Comparison of ENCODE assay signal across 8 cellular contexts in genomic region chr1:117366281-117366981, GRCh38. TPM values are rescaled to one million over a fixed set of nuclear protein-coding genes. Genes with fewer than 3 reads are reported as not detected.
A peak's percentile ranks its signal among the peaks of the same experiment; 100 is the strongest.
DNase-seq lines count a peak whose midpoint lies in the region; ATAC-seq, FAIRE-seq and TF ChIP-seq lines count a peak whose summit lies in the region.

No MANE protein-coding gene starts in this region.

- FAIRE-seq in D721Med (lab: Jason Lieb, UNC), result no peak
- FAIRE-seq in HTR-8/SVneo (lab: Jason Lieb, UNC), result no peak

- peak; percentile 46 for DNase-seq in D721Med (ENCODE audit: insufficient read length, low spot score)
- DNase-seq in HTR-8/SVneo (ENCODE audit: insufficient read length, low spot score), result peak; percentile 65
- peak; percentile 82 for DNase-seq in RPMI8226
- peak; percentile 81 for DNase-seq in activated gamma-delta T cell treated with Interleukin-2 at 50 U/mL for 16 hours
- DNase-seq in foreskin fibroblast, result peak; percentile 76 to 93
- peak; percentile 92 for DNase-seq in neural progenitor cell (ENCODE audit: low spot score)
- DNase-seq in stomach, result peak; percentile 92

- H3K9ac ChIP-seq in neural progenitor cell, result peak overlapping the region; percentile 74

- H3F3A ChIP-seq in neural progenitor cell (ENCODE audit: low read depth), result peaks cover 22% of the 10 kb centered on the region

- H3K36me3 Mint-ChIP-seq in neural progenitor cell, result no peaks in the 10 kb centered on the region

- H3K4me1 ChIP-seq in neural progenitor cell (peaks cover 36% of the 10 kb centered on the region), stomach (peaks cover 15 to 66% (median 39%) of the 10 kb centered on the region in 4 donors)

- peaks cover 55% of the 10 kb centered on the region for H3K79me2 ChIP-seq in neural progenitor cell (ENCODE audit: low read depth)

- peak overlapping the region; percentile 99 for H3K4me2 ChIP-seq in neural progenitor cell

- peaks cover 43% of the 10 kb centered on the region for H3K4me1 Mint-ChIP-seq in neural progenitor cell

- intact Hi-C loops in stomach (cut with DNase I; ENCODE audit: low total_unique reads), result no loop called here

- H2AFZ ChIP-seq in neural progenitor cell (replicated peaks), result peak overlapping the region; percentile 43

- H3K36me3 ChIP-seq in neural progenitor cell (no peaks in the 10 kb centered on the region), stomach (no peaks in the 10 kb centered on the region)

- H3K27ac Mint-ChIP-seq in neural progenitor cell, result peak overlapping the region; percentile 99

- peak overlapping the region; percentile 97 for H3K4me3 Mint-ChIP-seq in neural progenitor cell

- 0 to 1% (median 0%) methylated on average over 17 to 63 of the region's 63 CpGs for WGBS in stomach, 5 donors

- H3K9me3 ChIP-seq in neural progenitor cell (ENCODE audit: low read depth), result no peaks in the 10 kb centered on the region
- no peaks in the 10 kb centered on the region for H3K9me3 ChIP-seq in stomach

- peaks cover 2% of the 10 kb centered on the region for H3K27me3 Mint-ChIP-seq in neural progenitor cell (ENCODE audit: insufficient read depth, low read depth)

- peak in 1 of 4 donors; percentile 38 for TF ChIP-seq POLR2A in stomach (IDR thresholded peaks at IDR 0.05)

- no peaks in the 10 kb centered on the region for H3K9me3 Mint-ChIP-seq in neural progenitor cell

- no peaks in the 10 kb centered on the region for H3K27me3 ChIP-seq in neural progenitor cell
- H3K27me3 ChIP-seq in stomach, result no peaks in the 10 kb centered on the region

- H4K20me1 ChIP-seq in neural progenitor cell (ENCODE audit: low read depth), result peaks cover 25% of the 10 kb centered on the region

- TF ChIP-seq EP300 in stomach (IDR thresholded peaks at IDR 0.05), result no peak

- H3K27ac ChIP-seq in neural progenitor cell, result peak overlapping the region; percentile 93
- peak overlapping the region; percentile 97 to 100 (median 98) for H3K27ac ChIP-seq in stomach

- H3K4me3 ChIP-seq in foreskin fibroblast (ENCODE audit: low read depth in 1 of 2, low read length in 2 of 2) (peak overlapping the region; percentile 65 to 76), neural progenitor cell (peak overlapping the region; percentile 73), stomach (peak overlapping the region; percentile 85 to 91 (median 86))

- ATAC-seq in GM21360 (IDR thresholded peaks at IDR 0.05; ENCODE audit: unreplicated experiment), result peak; percentile 34

- TF ChIP-seq CTCF in D721Med (IDR thresholded peaks at IDR 0.05; ENCODE audit: insufficient read depth, missing control alignments) (no peak), foreskin fibroblast (IDR thresholded peaks at IDR 0.05; ENCODE audit: low read depth, low read length) (no peak), neural progenitor cell (IDR thresholded peaks at IDR 0.05) (peak; percentile 11), stomach (IDR thresholded peaks at IDR 0.05) (no peak)

RNA-seq across cellular contexts. Expression of gene MAN1A2, which starts 0.8 kb away (rescaled TPM):
- total RNA-seq in neural progenitor cell (ENCODE audit: low replicate concordance) (20.0 and 28.6 TPM in 2 replicates), stomach (10 to 100 TPM; 16.9 to 83.2 (median 56.9) TPM)
- polyA plus RNA-seq in stomach, result 1 to 10 TPM; 3.5 to 5.0 (median 4.2) TPM

Comparison
In these comparisons a context has a peak if more than half of its experiments do, and no peak if none do; other contexts are left out.
1. Peak in every context shown above with its lines: DNase-seq, ATAC-seq, H3K4me3 ChIP-seq and H3K27ac ChIP-seq.